Comparison of ENCODE assay signal across 19 cellular contexts in genomic region chr22:44099696-44100095, GRCh38.
"Had no signal": no experiment of that assay in that cellular context is flagged by ENCODE, and none has a peak within 500 bp of the region (broad histone marks: within the 10 kb centered on the region; RNA-seq: fewer than 3 reads in every experiment).

No MANE protein-coding gene starts in this region.

- H3K36me3 ChIP-seq: pancreas, prostate gland, right lobe of liver had no signal

- FAIRE-seq: pancreas had no signal

- DNase-seq: central memory CD4-positive, alpha-beta T cell; cortex of kidney; effector CD8-positive, alpha-beta T cell; gastrocnemius medialis; islet precursor cell; mesendoderm; naive B cell; nucleus accumbens; stimulated activated CD4-positive, alpha-beta T cell treated with anti-CD3 and anti-CD28 coated beads, Interleukin-2, amount 100 ng/mL, for 24 hours; stimulated activated CD4-positive, alpha-beta T cell treated with anti-CD3 and anti-CD28 coated beads, Interleukin-4, amount 100 ng/mL, for 4 hours; stimulated activated naive B cell treated with anti-CD40 and anti-IgM and Interleukin-4, amounts not matched to agents 10 μg/mL and 1 μg/mL and 100 μg/mL, for 72 hours; stimulated activated naive CD8-positive, alpha-beta T cell treated with anti-CD3 and anti-CD28 coated beads, Interleukin-15, amount 100 ng/mL, for 72 hours; testis had no signal

- H3K4me1 ChIP-seq: gastrocnemius medialis, pancreas, prostate gland, testis, tibial nerve had no signal

- H3K27me3 ChIP-seq: dorsolateral prefrontal cortex, gastrocnemius medialis, pancreas, right lobe of liver, testis, tibial nerve had no signal

- H3K4me3 ChIP-seq: dorsolateral prefrontal cortex, gastrocnemius medialis, pancreas, prostate gland, right lobe of liver, testis, tibial nerve had no signal

- H3K27ac ChIP-seq: dorsolateral prefrontal cortex, gastrocnemius medialis, pancreas, prostate gland, right lobe of liver, testis, tibial nerve had no signal

- ATAC-seq: esophagus mucosa; gastrocnemius medialis; pancreas; right lobe of liver; stimulated activated naive B cell treated with anti-CD40 and anti-IgM and Interleukin-4, amounts not matched to agents 10 μg/mL and 1 μg/mL and 100 μg/mL, for 72 hours; stimulated activated naive CD8-positive, alpha-beta T cell treated with anti-CD3 and anti-CD28 coated beads, Interleukin-15, amount 100 ng/mL, for 72 hours had no signal

- H3K9me3 ChIP-seq: gastrocnemius medialis, pancreas, prostate gland, right lobe of liver, testis had no signal
